Comparison of ENCODE assay signal across 27 cellular contexts in the genomic region with DNA sequence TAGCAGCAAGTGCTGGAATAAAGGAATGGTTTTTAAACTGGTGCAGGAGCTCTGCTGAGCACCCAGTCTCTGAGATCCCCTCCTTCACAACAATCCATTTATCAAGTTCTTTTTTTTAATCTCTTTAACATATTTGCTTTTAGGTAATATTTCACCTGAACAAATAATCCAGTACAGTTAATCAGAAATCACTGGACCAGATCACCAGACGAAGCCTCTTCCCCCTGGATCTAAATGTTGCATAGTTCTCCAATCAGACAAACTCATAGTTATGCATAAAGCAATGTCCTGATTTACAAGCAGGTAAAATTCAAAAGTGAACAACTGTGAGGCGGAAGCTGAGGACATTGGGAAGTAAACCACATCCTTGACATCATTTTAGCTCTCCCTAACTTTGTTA.
"Had no signal": no experiment of that assay in that cellular context is flagged by ENCODE, and none has a peak within 500 bp of the region (broad histone marks: within the 10 kb centered on the region; RNA-seq: fewer than 3 reads in every experiment).

No MANE protein-coding gene starts in this region.

- DNase-seq: activated CD4-positive, alpha-beta memory T cell treated with anti-CD3 and anti-CD28 coated beads, Interleukin-2, amount 10 ng/mL, durations not matched to agents 7 days and 5 days; activated CD4-positive, alpha-beta T cell treated with anti-CD3 and anti-CD28 coated beads for 1 hour; activated CD4-positive, alpha-beta T cell treated with anti-CD3 and anti-CD28 coated beads for 4 hours; activated CD4-positive, alpha-beta T cell treated with anti-CD3 and anti-CD28 coated beads, Interleukin-2, amount 10 ng/mL, durations not matched to agents 7 days and 5 days; activated CD4-positive, alpha-beta T cell treated with anti-CD3 and anti-CD28 coated beads, Interleukin-2, amount 50 U/mL, for 4 hours; activated CD8-positive, alpha-beta memory T cell treated with anti-CD3 and anti-CD28 coated beads, Interleukin-2, amount 50 U/mL, for 48 hours; activated gamma-delta T cell; activated naive CD4-positive, alpha-beta T cell; activated naive CD4-positive, alpha-beta T cell treated with anti-CD3 and anti-CD28 coated beads, Interleukin-2, amount 10 ng/mL, durations not matched to agents 7 days and 5 days; activated naive CD8-positive, alpha-beta T cell treated with anti-CD3 and anti-CD28 coated beads, Interleukin-2, amount 10 ng/mL, durations not matched to agents 7 days and 5 days; activated T-cell treated with anti-CD3 and anti-CD28 coated beads for 4 hours; activated T-cell treated with anti-CD3 and anti-CD28 coated beads, Interleukin-2, amount 50 U/mL, for 24 hours; activated T-cell treated with anti-CD3 and anti-CD28 coated beads, Interleukin-2, amount 50 U/mL, for 72 hours; central memory CD4-positive, alpha-beta T cell; cerebellar nuclear complex; colonic mucosa; effector memory CD4-positive, alpha-beta T cell; endodermal cell; foreskin fibroblast; head of caudate nucleus; hippocampal formation had no signal

- H3K4me3 ChIP-seq: ascending aorta, breast epithelium, cardiac muscle cell, colonic mucosa had no signal

- H3K27ac ChIP-seq: ascending aorta, breast epithelium, cardiac muscle cell, colonic mucosa had no signal

- ATAC-seq: activated naive CD4-positive, alpha-beta T cell treated with anti-CD3 and anti-CD28 coated beads, Interleukin-2, amount 50 U/mL, for 72 hours; activated T-cell treated with anti-CD3 and anti-CD28 coated beads, Interleukin-2, amount 50 U/mL, for 72 hours; esophagus mucosa; WTC11 had no signal
